1 cellular context compared by ENCODE assay signal in the genomic region with DNA sequence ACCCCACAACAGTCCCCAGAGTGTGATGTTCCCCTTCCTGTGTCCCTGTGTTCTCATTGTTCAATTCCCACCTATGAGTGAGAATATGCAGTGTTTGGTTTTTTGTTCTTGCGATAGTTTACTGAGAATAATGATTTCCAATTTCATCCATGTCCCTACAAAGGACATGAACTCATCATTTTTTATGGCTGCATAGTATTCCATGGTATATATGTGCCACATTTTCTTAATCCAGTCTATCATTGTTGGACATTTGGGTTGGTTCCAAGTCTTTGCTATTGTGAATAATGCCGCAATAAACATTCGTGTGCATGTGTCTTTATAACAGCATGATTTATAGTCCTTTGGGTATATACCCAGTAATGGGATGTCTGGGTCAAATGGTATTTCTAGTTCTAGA.
TF ChIP-seq lines count a peak whose summit lies in the region.
"Not testable (repeated sequence)": the region's sequence is repeated elsewhere in the genome, so short reads cannot be mapped to it uniquely, and the experiment has no call there.

No MANE protein-coding gene starts in this region.

- not testable (repeated sequence) for H3K36me3 ChIP-seq in HEK293 (ENCODE audit: control insufficient read depth in 2 of 2, insufficient read depth in 1 of 2, low read length in 2 of 2)

- not testable (repeated sequence) for H3K4me1 ChIP-seq in HEK293 (ENCODE audit: control insufficient read depth, insufficient read depth, low read length)

- H3K4me3 ChIP-seq in HEK293 (ENCODE audit: low read depth, low read length), result not testable (repeated sequence)

- H3K27ac ChIP-seq in HEK293 (ENCODE audit: extremely low read depth, low read depth, low read length), result not testable (repeated sequence)

- CTCF ChIA-PET in HEK293 (lab: Yijun Ruan, JAX), result not testable (repeated sequence)

- TF ChIP-seq CTCF in HEK293 (tag by site-specific recombination; IDR thresholded peaks at IDR 0.05), result not testable (repeated sequence)

- POLR2A ChIA-PET in HEK293 (lab: Yijun Ruan, JAX), result not testable (repeated sequence)

- not testable (repeated sequence) for H3K9me3 ChIP-seq in HEK293 (ENCODE audit: control insufficient read depth, insufficient read depth, low read depth, low read length)

TF ChIP-seq in HEK293, 187 proteins besides CTCF, POLR2A, EP300 and RAD21:
- TF ChIP-seq ZNF146 (tag by site-specific recombination; IDR thresholded peaks at IDR 0.05), result peak; percentile 94
TF ChIP-seq in HEK293: peak in this region for 1; not testable (repeated sequence) for 186.
